In the genomic region with DNA sequence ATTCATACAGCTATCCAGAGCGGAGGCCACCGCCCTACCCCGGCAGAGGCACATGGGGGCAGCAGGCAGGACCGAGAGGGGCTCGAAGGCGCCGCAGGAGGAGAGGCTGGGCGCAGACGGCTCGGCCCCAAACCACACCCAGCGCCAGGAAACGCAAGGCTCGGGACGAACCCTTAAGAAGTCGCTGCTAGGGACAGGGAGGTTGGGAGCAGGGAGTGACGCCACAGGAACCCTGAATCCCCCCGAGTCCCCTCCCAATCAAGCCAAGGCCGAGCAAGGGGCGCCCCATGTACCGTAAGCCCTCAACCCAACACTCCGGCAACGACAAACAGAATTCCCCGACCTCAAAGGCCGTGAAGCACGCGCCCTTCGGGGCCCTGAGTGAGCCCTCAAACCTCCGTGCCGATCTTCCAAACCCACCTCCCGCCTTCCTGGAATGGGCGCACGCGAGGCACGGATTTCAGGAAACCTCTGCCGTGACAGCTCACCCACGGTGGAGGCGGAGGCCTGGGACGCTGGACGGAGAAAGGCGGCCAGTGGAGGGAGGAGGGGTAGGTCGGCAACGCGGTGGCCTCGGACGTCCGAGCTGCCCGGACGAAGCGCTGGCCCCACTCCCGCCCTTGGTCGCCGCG, we compare ENCODE assay signal across 9 cellular contexts. TPM values are rescaled to one million over a fixed set of nuclear protein-coding genes. Genes with fewer than 3 reads are reported as not detected.
DNase-seq lines count a peak whose midpoint lies in the region; ATAC-seq, FAIRE-seq and TF ChIP-seq lines count a peak whose summit lies in the region.
"Had no signal": no experiment of that assay in that cellular context is flagged by ENCODE, and none has a peak within 500 bp of the region (broad histone marks: within the 10 kb centered on the region; RNA-seq: fewer than 3 reads in every experiment).

No MANE protein-coding gene starts in this region.

- no peak for TF ChIP-seq CTCF in GM12878 (IDR thresholded peaks at IDR 0.05 in 2 of 3, conservative IDR thresholded peaks at IDR 0.05 in 1 of 3; ENCODE audit: control insufficient read depth in 2 of 3, extremely low read depth in 1 of 3, insufficient read depth in 1 of 3, low read depth in 3 of 3, low read length in 3 of 3)
- TF ChIP-seq CTCF in HepG2 (CRISPR knock-in tag; IDR thresholded peaks at IDR 0.05), result no peak

- peaks cover 45% of the 10 kb centered on the region for H3K4me1 ChIP-seq in GM12878 (ENCODE audit: control insufficient read depth, insufficient read depth, low read length)
- H3K4me1 ChIP-seq in HepG2 (ENCODE audit: insufficient read depth, low read length), result peaks cover 51% of the 10 kb centered on the region

- H3K27ac ChIP-seq in GM12878 (ENCODE audit: control insufficient read depth, insufficient read depth) (no peak overlapping the region), HepG2 (ENCODE audit: extremely low read length, insufficient read depth, low read length) (no peak overlapping the region), temporal lobe (ENCODE audit: low read depth, low read length) (peak overlapping the region; percentile 7)

- no peaks in the 10 kb centered on the region for H3K36me3 ChIP-seq in GM12878 (ENCODE audit: control insufficient read depth in 2 of 2, insufficient read depth in 2 of 2, low read length in 1 of 2)
- no peaks in the 10 kb centered on the region for H3K36me3 ChIP-seq in HepG2 (replicated peaks in 1 of 2; ENCODE audit: control insufficient read depth in 1 of 2, insufficient read depth in 2 of 2, low read length in 2 of 2)

- H3K4me2 ChIP-seq in GM12878 (ENCODE audit: control insufficient read depth, insufficient read depth) (peak overlapping the region; percentile 86), HepG2 (ENCODE audit: low read depth, low read length) (peak overlapping the region; percentile 98)

- FAIRE-seq in GM12878 (lab: Jason Lieb, UNC) (no peak), HepG2 (lab: Jason Lieb, UNC) (no peak)

- H2AFZ ChIP-seq in GM12878 (ENCODE audit: control insufficient read depth, low read depth, low read length), result peak overlapping the region; percentile 43
- H2AFZ ChIP-seq in HepG2 (ENCODE audit: low read length), result no peak overlapping the region

- in situ Hi-C loops in GM12878 (cut with MboI) (no loop called here), HepG2 (cut with HindIII; ENCODE audit: extremely low pct_ligation_motif_present, low pct_unique_long_range_greater_than_20kb) (no loop called here)

- no peaks in the 10 kb centered on the region for H4K20me1 ChIP-seq in GM12878 (ENCODE audit: control insufficient read depth, insufficient read depth)
- H4K20me1 ChIP-seq in HepG2 (ENCODE audit: insufficient read depth, low read length), result peaks cover 3% of the 10 kb centered on the region; the same call in 1 of the 2 replicates

- peak; percentile 19 for DNase-seq in activated T-cell treated with anti-CD3 and anti-CD28 coated beads for 48 hours (ENCODE audit: low read depth)
- DNase-seq in activated T-cell treated with anti-CD3 and anti-CD28 coated beads for 4 hours, result no peak
- DNase-seq in GM12878 (ENCODE audit: low read depth, low spot score), result no peak
- DNase-seq in HepG2 (ENCODE audit: low spot score), result no peak
- DNase-seq in sciatic nerve (ENCODE audit: low spot score), result no peak
- no peak for DNase-seq in hepatic stellate cell (ENCODE audit: low spot score)
- DNase-seq: DND-41 had no signal

- RAD21 ChIA-PET in GM12878 (lab: Charles Lee; ENCODE audit: unreplicated experiment), result interaction anchor here (0.9 to 2.7 kb wide), 3 partner anchors 53 to 155 kb away, joined by 3 to 12 read pairs (median 7); a partner anchor contains a TSS

- H3K27me3 ChIP-seq in GM12878 (replicated peaks in 1 of 2; ENCODE audit: control insufficient read depth in 2 of 2, insufficient read depth in 2 of 2, low read length in 1 of 2), result peaks cover 12 to 22% of the 10 kb centered on the region in 2 experiments
- peaks cover 17 to 74% of the 10 kb centered on the region in 2 experiments for H3K27me3 ChIP-seq in HepG2 (ENCODE audit: control insufficient read depth in 1 of 2, insufficient read depth in 2 of 2, low read length in 2 of 2)

- BruUV-seq in GM12878 (replicated peaks; lab: Mats Ljungman, UMichigan), result no TSS peak
- no TSS peak for BruUV-seq in HepG2 (replicated peaks; lab: Mats Ljungman, UMichigan)

- TF ChIP-seq RAD21 in GM12878 (IDR thresholded peaks at IDR 0.05; ENCODE audit: insufficient read depth, low read depth, low read length), result no peak
- TF ChIP-seq RAD21 in HepG2 (CRISPR knock-in tag; IDR thresholded peaks at IDR 0.05), result no peak

- TF ChIP-seq POLR2A in GM12878 (IDR thresholded peaks at IDR 0.05; ENCODE audit: low read depth, low read length) (no peak), HepG2 (IDR thresholded peaks at IDR 0.05; ENCODE audit: insufficient read depth in 1 of 2, low read depth in 2 of 2, low read length in 2 of 2) (no peak)

- H3K9me3 ChIP-seq in GM12878 (replicated peaks; ENCODE audit: control insufficient read depth, insufficient read depth, low read length) (no peaks in the 10 kb centered on the region), HepG2 (ENCODE audit: low read length) (no peaks in the 10 kb centered on the region)

- H3K79me2 ChIP-seq in GM12878 (ENCODE audit: control insufficient read depth, insufficient read depth, low read length), result no peaks in the 10 kb centered on the region; the same call in 1 of the 2 replicates
- no peaks in the 10 kb centered on the region for H3K79me2 ChIP-seq in HepG2 (ENCODE audit: insufficient read depth, low read length)

- H3K9ac ChIP-seq in GM12878 (ENCODE audit: control insufficient read depth, insufficient read depth, low read length) (no peak overlapping the region), HepG2 (ENCODE audit: insufficient read depth, low read depth, low read length) (no peak overlapping the region)

- SMC1A ChIA-PET in GM12878 (lab: Charles Lee; ENCODE audit: uncharacterized antibody, unreplicated experiment), result interaction anchor here (0.6 to 2.4 kb wide), 5 partner anchors 18 to 196 kb away, joined by 3 to 9 read pairs (median 3); no protein-coding TSS in a partner anchor

- CTCF ChIA-PET in GM12878 (lab: Yijun Ruan, JAX) (interaction anchor here (2.1 to 3.2 kb wide), 2 partner anchors 23 to 196 kb away, joined by 6 to 12 read pairs; no protein-coding TSS in a partner anchor), HepG2 (lab: Yijun Ruan, JAX; ENCODE audit: low intra/inter-chr PET ratio, low total read pairs) (no interaction called here)

- POLR2A ChIA-PET in GM12878 (lab: Charles Lee) (no interaction called here), HepG2 (lab: Yijun Ruan, JAX) (no interaction called here)

- intact Hi-C loops in GM12878 (cut with micrococcal nuclease; ENCODE audit: unreplicated experiment) (loop anchor here (5.0 to 10.0 kb wide), 2 partner anchors 121 to 542 kb away; a partner anchor contains a TSS), HepG2 (cut with micrococcal nuclease; ENCODE audit: unreplicated experiment) (no loop called here), sciatic nerve (cut with DNase I) (no loop called here)

- no peak for TF ChIP-seq EP300 in GM12878 (IDR thresholded peaks at IDR 0.05; ENCODE audit: borderline replicate concordance in 1 of 2, control insufficient read depth in 1 of 2, low read depth in 2 of 2, low read length in 2 of 2)
- TF ChIP-seq EP300 in HepG2 (IDR thresholded peaks at IDR 0.05; ENCODE audit: low read depth in 2 of 2, low read length in 2 of 2), result no peak
- TF ChIP-seq EP300 in HepG2 (CRISPR knock-in tag; IDR thresholded peaks at IDR 0.05; ENCODE audit: borderline replicate concordance), result no peak

- no peak for ATAC-seq in GM12878
- ATAC-seq in HepG2, result no peak
- ATAC-seq in HG02973 (IDR thresholded peaks at IDR 0.05; ENCODE audit: unreplicated experiment), result no peak
- ATAC-seq in sciatic nerve, result no peak

- 7% methylated on average over 52 of the region's 53 CpGs for WGBS in GM12878 (ENCODE audit: insufficient coverage, insufficient replicate concordance, low lambda C conversion rate, missing lambda C conversion rate)
- WGBS in HepG2 (ENCODE audit: low lambda C conversion rate), result 23% methylated on average over 23 of the region's 53 CpGs

- no peak overlapping the region for H3K4me3 ChIP-seq in GM12878
- H3K4me3 ChIP-seq in HepG2 (replicated peaks in 1 of 3; ENCODE audit: insufficient read depth in 1 of 3, low read depth in 2 of 3, low read length in 3 of 3), result peak overlapping the region in 2 of 3 experiments; percentile 38 to 73; a peak in 4 of 6 replicates

RNA-seq across cellular contexts. Expression of a gene that starts 1.8 kb away (rescaled TPM):
- total RNA-seq in GM12878 (2013; cell fraction: nucleolus; rRNA removed), result 12.1 and 14.2 TPM in 2 replicates
- total RNA-seq in GM12878 (2014; rRNA removed) (0.11 TPM in 2 replicates), GM12878 (2014; rRNA removed; fragmentation: Illumina TruSeq; extraction: Trizol) (0.05 and 0.22 TPM in 2 replicates), GM12878 (2021) (0.48 and 0.95 TPM in 2 replicates), HepG2 (2016; rRNA removed; fragmentation: Illumina TruSeq; extraction: Trizol) (0.22 and 0.24 TPM in 2 replicates), temporal lobe (5.7 TPM), sciatic nerve (23.2 TPM)
- polyA plus RNA-seq in GM12878 (2011; ENCODE audit: low read depth), result 0.25 TPM
- polyA plus RNA-seq in GM12878 (2011; rRNA removed) (1.4 and 1.9 TPM in 2 replicates), GM12878 (2014; fragmentation: Illumina TruSeq; extraction: Trizol) (0.14 and 0.24 TPM in 2 replicates), GM12878 (2014; fragmentation: Nextera tagmentation; extraction: Ambion mirVana) (under 1 TPM in 1 of 2 experiments, not detected in 1; 0.20 TPM), GM12878 (2014; rRNA removed) (0.19 and 0.32 TPM in 2 replicates), GM12878 (2016; fragmentation: Nextera tagmentation; extraction: Ambion mirVana) (under 1 TPM; 0.06 to 0.13 TPM), HepG2 (2011; rRNA removed) (0.12 and 0.30 TPM in 2 replicates)
- 1.8 and 1.9 TPM in 2 replicates for polyA plus RNA-seq in GM12878 (2011; cell fraction: cytosol; rRNA removed)
- 12.8 and 12.9 TPM in 2 replicates for polyA plus RNA-seq in GM12878 (2011; cell fraction: nucleus; rRNA removed)
- 0.41 and 0.66 TPM in 2 replicates for polyA plus RNA-seq in GM12878 (2012)
- 3.0 and 3.9 TPM in 2 replicates for polyA minus RNA-seq in GM12878 (2011; rRNA and poly(A)+ RNA removed)
- 0.53 and 1.9 TPM in 2 replicates for polyA minus RNA-seq in GM12878 (2011; cell fraction: cytosol; rRNA and poly(A)+ RNA removed)
- polyA minus RNA-seq in GM12878 (2011; cell fraction: nucleus; rRNA and poly(A)+ RNA removed), result 2.5 and 5.4 TPM in 2 replicates
- not detected in 2 replicates for total RNA-seq in HepG2 (2016; cell fraction: cytosol; rRNA removed; fragmentation: Illumina TruSeq; extraction: Trizol; ENCODE audit: low read depth)
- 0.13 and 0.19 TPM in 2 replicates for total RNA-seq in HepG2 (2016; cell fraction: insoluble cytoplasmic fraction; rRNA removed; fragmentation: Illumina TruSeq; extraction: Trizol)
- 0.14 and 0.22 TPM in 2 replicates for total RNA-seq in HepG2 (2016; cell fraction: membrane; rRNA removed; fragmentation: Illumina TruSeq; extraction: Trizol)
- total RNA-seq in HepG2 (2016; cell fraction: nucleus; rRNA removed; fragmentation: Illumina TruSeq; extraction: Trizol), result 0.25 TPM in 1 of 2 replicates, not detected in the other
- polyA plus RNA-seq in HepG2 (2011; cell fraction: cytosol; rRNA removed), result 0.09 TPM in 2 replicates
- 0.69 and 1.4 TPM in 2 replicates for polyA plus RNA-seq in HepG2 (2011; cell fraction: nucleus; rRNA removed)
- 0.04 and 0.31 TPM in 2 replicates for polyA plus RNA-seq in HepG2 (2012)
- 0.03 and 0.14 TPM in 2 replicates for polyA plus RNA-seq in HepG2 (2016; cell fraction: cytosol; fragmentation: Illumina TruSeq; extraction: Trizol; ENCODE audit: low read depth)
- 0.22 and 0.24 TPM in 2 replicates for polyA plus RNA-seq in HepG2 (2016; cell fraction: insoluble cytoplasmic fraction; fragmentation: Illumina TruSeq; extraction: Trizol; ENCODE audit: low read depth)
- not detected in 2 replicates for polyA plus RNA-seq in HepG2 (2016; cell fraction: membrane; fragmentation: Illumina TruSeq; extraction: Trizol; ENCODE audit: low read depth)
- 0.19 and 0.61 TPM in 2 replicates for polyA plus RNA-seq in HepG2 (2016; cell fraction: nucleus; fragmentation: Illumina TruSeq; extraction: Trizol; ENCODE audit: insufficient read depth, low read depth)
- 0.72 and 3.2 TPM in 2 replicates for polyA minus RNA-seq in HepG2 (2011; rRNA and poly(A)+ RNA removed; ENCODE audit: low replicate concordance)
- 0.26 TPM in 1 of 2 replicates, not detected in the other for polyA minus RNA-seq in HepG2 (2011; cell fraction: cytosol; rRNA and poly(A)+ RNA removed)
- 0.52 TPM in 1 of 2 replicates, not detected in the other for polyA minus RNA-seq in HepG2 (2011; cell fraction: nucleus; rRNA and poly(A)+ RNA removed)

RNA-seq across cellular contexts. Expression of a gene that starts 2.1 kb away (rescaled TPM):
- total RNA-seq in GM12878 (2013; cell fraction: nucleolus; rRNA removed), result not detected in 2 replicates
- total RNA-seq in GM12878 (2014; rRNA removed) (not detected in 2 replicates), GM12878 (2014; rRNA removed; fragmentation: Illumina TruSeq; extraction: Trizol) (not detected in 2 replicates), GM12878 (2021) (not detected in 2 replicates), HepG2 (2016; rRNA removed; fragmentation: Illumina TruSeq; extraction: Trizol) (not detected in 2 replicates), temporal lobe (not detected), sciatic nerve (not detected)
- not detected for polyA plus RNA-seq in GM12878 (2011; ENCODE audit: low read depth)
- polyA plus RNA-seq in GM12878 (2011; rRNA removed) (not detected in 2 replicates), GM12878 (2014; fragmentation: Illumina TruSeq; extraction: Trizol) (not detected in 2 replicates), GM12878 (2014; fragmentation: Nextera tagmentation; extraction: Ambion mirVana) (not detected), GM12878 (2014; rRNA removed) (not detected in 2 replicates), GM12878 (2016; fragmentation: Nextera tagmentation; extraction: Ambion mirVana) (not detected), HepG2 (2011; rRNA removed) (0.07 TPM in 1 of 2 replicates, not detected in the other)
- 0.15 TPM in 1 of 2 replicates, not detected in the other for polyA plus RNA-seq in GM12878 (2011; cell fraction: cytosol; rRNA removed)
- polyA plus RNA-seq in GM12878 (2011; cell fraction: nucleus; rRNA removed), result not detected in 2 replicates
- polyA plus RNA-seq in GM12878 (2012), result not detected in 2 replicates
- not detected in 2 replicates for polyA minus RNA-seq in GM12878 (2011; rRNA and poly(A)+ RNA removed)
- polyA minus RNA-seq in GM12878 (2011; cell fraction: cytosol; rRNA and poly(A)+ RNA removed), result not detected in 2 replicates
- polyA minus RNA-seq in GM12878 (2011; cell fraction: nucleus; rRNA and poly(A)+ RNA removed), result not detected in 2 replicates
- not detected in 2 replicates for total RNA-seq in HepG2 (2016; cell fraction: cytosol; rRNA removed; fragmentation: Illumina TruSeq; extraction: Trizol; ENCODE audit: low read depth)
- not detected in 2 replicates for total RNA-seq in HepG2 (2016; cell fraction: insoluble cytoplasmic fraction; rRNA removed; fragmentation: Illumina TruSeq; extraction: Trizol)
- total RNA-seq in HepG2 (2016; cell fraction: membrane; rRNA removed; fragmentation: Illumina TruSeq; extraction: Trizol), result not detected in 2 replicates
- not detected in 2 replicates for total RNA-seq in HepG2 (2016; cell fraction: nucleus; rRNA removed; fragmentation: Illumina TruSeq; extraction: Trizol)
- polyA plus RNA-seq in HepG2 (2011; cell fraction: cytosol; rRNA removed), result 0.07 TPM in 1 of 2 replicates, not detected in the other
- polyA plus RNA-seq in HepG2 (2011; cell fraction: nucleus; rRNA removed), result 0.29 TPM in 1 of 2 replicates, not detected in the other
- polyA plus RNA-seq in HepG2 (2012), result not detected in 2 replicates
- polyA plus RNA-seq in HepG2 (2016; cell fraction: cytosol; fragmentation: Illumina TruSeq; extraction: Trizol; ENCODE audit: low read depth), result not detected in 2 replicates
- polyA plus RNA-seq in HepG2 (2016; cell fraction: insoluble cytoplasmic fraction; fragmentation: Illumina TruSeq; extraction: Trizol; ENCODE audit: low read depth), result not detected in 2 replicates
- not detected in 2 replicates for polyA plus RNA-seq in HepG2 (2016; cell fraction: membrane; fragmentation: Illumina TruSeq; extraction: Trizol; ENCODE audit: low read depth)
- polyA plus RNA-seq in HepG2 (2016; cell fraction: nucleus; fragmentation: Illumina TruSeq; extraction: Trizol; ENCODE audit: insufficient read depth, low read depth), result not detected in 2 replicates
- not detected in 2 replicates for polyA minus RNA-seq in HepG2 (2011; rRNA and poly(A)+ RNA removed; ENCODE audit: low replicate concordance)
- not detected in 2 replicates for polyA minus RNA-seq in HepG2 (2011; cell fraction: cytosol; rRNA and poly(A)+ RNA removed)
- polyA minus RNA-seq in HepG2 (2011; cell fraction: nucleus; rRNA and poly(A)+ RNA removed), result not detected in 2 replicates

RNA-seq across cellular contexts. Expression of a gene that starts 52.2 kb away (rescaled TPM):
- total RNA-seq in GM12878 (2013; cell fraction: nucleolus; rRNA removed), result 173 and 195 TPM in 2 replicates
- total RNA-seq in GM12878 (2014; rRNA removed) (64.3 and 66.3 TPM in 2 replicates), GM12878 (2014; rRNA removed; fragmentation: Illumina TruSeq; extraction: Trizol) (65.0 and 68.2 TPM in 2 replicates), GM12878 (2021) (81.2 and 82.0 TPM in 2 replicates), HepG2 (2016; rRNA removed; fragmentation: Illumina TruSeq; extraction: Trizol) (38.1 and 46.7 TPM in 2 replicates), temporal lobe (33.9 TPM), sciatic nerve (44.5 TPM)
- polyA plus RNA-seq in GM12878 (2011; ENCODE audit: low read depth), result 41.0 TPM
- polyA plus RNA-seq in GM12878 (2011; rRNA removed) (108 and 145 TPM in 2 replicates), GM12878 (2014; fragmentation: Illumina TruSeq; extraction: Trizol) (85.4 and 87.7 TPM in 2 replicates), GM12878 (2014; fragmentation: Nextera tagmentation; extraction: Ambion mirVana) (10 to 100 TPM; 34.9 to 53.2 TPM), GM12878 (2014; rRNA removed) (69.8 and 70.9 TPM in 2 replicates), GM12878 (2016; fragmentation: Nextera tagmentation; extraction: Ambion mirVana) (10 to 100 TPM; 81.4 to 87.5 TPM), HepG2 (2011; rRNA removed) (40.3 and 45.1 TPM in 2 replicates)
- 114 and 133 TPM in 2 replicates for polyA plus RNA-seq in GM12878 (2011; cell fraction: cytosol; rRNA removed)
- 80.2 and 87.1 TPM in 2 replicates for polyA plus RNA-seq in GM12878 (2011; cell fraction: nucleus; rRNA removed)
- 58.2 and 59.6 TPM in 2 replicates for polyA plus RNA-seq in GM12878 (2012)
- polyA minus RNA-seq in GM12878 (2011; rRNA and poly(A)+ RNA removed), result 120 and 122 TPM in 2 replicates
- 52.4 and 63.9 TPM in 2 replicates for polyA minus RNA-seq in GM12878 (2011; cell fraction: cytosol; rRNA and poly(A)+ RNA removed)
- 64.7 and 74.7 TPM in 2 replicates for polyA minus RNA-seq in GM12878 (2011; cell fraction: nucleus; rRNA and poly(A)+ RNA removed)
- 16.3 and 17.2 TPM in 2 replicates for total RNA-seq in HepG2 (2016; cell fraction: cytosol; rRNA removed; fragmentation: Illumina TruSeq; extraction: Trizol; ENCODE audit: low read depth)
- total RNA-seq in HepG2 (2016; cell fraction: insoluble cytoplasmic fraction; rRNA removed; fragmentation: Illumina TruSeq; extraction: Trizol), result 36.0 and 47.6 TPM in 2 replicates
- total RNA-seq in HepG2 (2016; cell fraction: membrane; rRNA removed; fragmentation: Illumina TruSeq; extraction: Trizol), result 24.2 and 25.2 TPM in 2 replicates
- 34.8 and 37.0 TPM in 2 replicates for total RNA-seq in HepG2 (2016; cell fraction: nucleus; rRNA removed; fragmentation: Illumina TruSeq; extraction: Trizol)
- polyA plus RNA-seq in HepG2 (2011; cell fraction: cytosol; rRNA removed), result 34.5 and 42.3 TPM in 2 replicates
- 33.3 and 33.4 TPM in 2 replicates for polyA plus RNA-seq in HepG2 (2011; cell fraction: nucleus; rRNA removed)
- polyA plus RNA-seq in HepG2 (2012), result 27.9 and 28.2 TPM in 2 replicates
- 3.3 and 5.5 TPM in 2 replicates for polyA plus RNA-seq in HepG2 (2016; cell fraction: cytosol; fragmentation: Illumina TruSeq; extraction: Trizol; ENCODE audit: low read depth)
- polyA plus RNA-seq in HepG2 (2016; cell fraction: insoluble cytoplasmic fraction; fragmentation: Illumina TruSeq; extraction: Trizol; ENCODE audit: low read depth), result 45.3 and 46.1 TPM in 2 replicates
- polyA plus RNA-seq in HepG2 (2016; cell fraction: membrane; fragmentation: Illumina TruSeq; extraction: Trizol; ENCODE audit: low read depth), result 12.0 and 14.1 TPM in 2 replicates
- 33.1 and 33.8 TPM in 2 replicates for polyA plus RNA-seq in HepG2 (2016; cell fraction: nucleus; fragmentation: Illumina TruSeq; extraction: Trizol; ENCODE audit: insufficient read depth, low read depth)
- 65.3 and 74.2 TPM in 2 replicates for polyA minus RNA-seq in HepG2 (2011; rRNA and poly(A)+ RNA removed; ENCODE audit: low replicate concordance)
- 36.1 and 36.8 TPM in 2 replicates for polyA minus RNA-seq in HepG2 (2011; cell fraction: cytosol; rRNA and poly(A)+ RNA removed)
- 55.2 and 60.3 TPM in 2 replicates for polyA minus RNA-seq in HepG2 (2011; cell fraction: nucleus; rRNA and poly(A)+ RNA removed)
